Comparison of ENCODE assay signal across 20 cellular contexts in genomic region chr4:110616162-110617062, GRCh38. TPM values are rescaled to one million over a fixed set of nuclear protein-coding genes. Genes with fewer than 3 reads are reported as not detected.
DNase-seq lines count a peak whose midpoint lies in the region; ATAC-seq and TF ChIP-seq lines count a peak whose summit lies in the region.
"Had no signal": no experiment of that assay in that cellular context is flagged by ENCODE, and none has a peak within 500 bp of the region (broad histone marks: within the 10 kb centered on the region; RNA-seq: fewer than 3 reads in every experiment).

No MANE protein-coding gene starts in this region.

- H4K20me1 ChIP-seq in smooth muscle cell (ENCODE audit: low read depth) = peaks cover 40% of the 10 kb centered on the region

- peak overlapping the region; percentile 98 for H3K4me2 ChIP-seq in smooth muscle cell
- H3K4me2 ChIP-seq: BLaER1 treated with 17β-estradiol and CSF1 and Interleukin-3, amounts not matched to agents 10 nM and 100 nM had no signal

- H3K27ac ChIP-seq in iPS-20b (ENCODE audit: low read length) (no peak overlapping the region), smooth muscle cell (ENCODE audit: low read depth) (peak overlapping the region; percentile 95)
- H3K27ac ChIP-seq: BLaER1 treated with 17β-estradiol and CSF1 and Interleukin-3, amounts not matched to agents 10 nM and 100 nM; dorsolateral prefrontal cortex; prostate gland; upper lobe of left lung had no signal

- H3K9ac ChIP-seq in iPS-20b (ENCODE audit: low read depth, low read length) (peak overlapping the region; percentile 2; the same call in 1 of the 2 replicates), smooth muscle cell (ENCODE audit: low read depth) (peak overlapping the region; percentile 89)
- H3K9ac ChIP-seq: BLaER1 treated with 17β-estradiol and CSF1 and Interleukin-3, amounts not matched to agents 10 nM and 100 nM had no signal

- H3K79me2 ChIP-seq in smooth muscle cell (ENCODE audit: low read depth) = peaks cover 94% of the 10 kb centered on the region

- H3K36me3 ChIP-seq in iPS-20b (ENCODE audit: insufficient read depth, low read depth, low read length) = no peaks in the 10 kb centered on the region
- H3K36me3 ChIP-seq in smooth muscle cell (ENCODE audit: low read depth) = no peaks in the 10 kb centered on the region
- H3K36me3 ChIP-seq: BLaER1 treated with 17β-estradiol and CSF1 and Interleukin-3, amounts not matched to agents 10 nM and 100 nM; prostate gland; upper lobe of left lung had no signal

- TF ChIP-seq CTCF in activated CD8-positive, alpha-beta T cell treated with anti-CD3 and anti-CD28 coated beads for 36 hours (IDR thresholded peaks at IDR 0.05) = no peak
- no peak for TF ChIP-seq CTCF in brain (conservative IDR thresholded peaks at IDR 0.05)
- TF ChIP-seq CTCF in smooth muscle cell (IDR thresholded peaks at IDR 0.05; ENCODE audit: borderline replicate concordance, insufficient read depth, poor library complexity, severe bottlenecking) = no peak

- H3K4me1 Mint-ChIP-seq in activated CD8-positive, alpha-beta T cell treated with anti-CD3 and anti-CD28 coated beads, Interleukin-2, amount 10 ng/mL, durations not matched to agents 7 days and 5 days (ENCODE audit: low read depth) = peaks cover 1% of the 10 kb centered on the region
- H3K4me1 Mint-ChIP-seq in activated CD8-positive, alpha-beta T cell treated with anti-CD3 and anti-CD28 coated beads for 36 hours (ENCODE audit: low read depth) = peaks cover 27% of the 10 kb centered on the region
- peaks cover 57% of the 10 kb centered on the region for H3K4me1 Mint-ChIP-seq in brain

- peak overlapping the region; percentile 28 for H3K4me3 Mint-ChIP-seq in activated CD8-positive, alpha-beta T cell treated with anti-CD3 and anti-CD28 coated beads, Interleukin-2, amount 10 ng/mL, durations not matched to agents 7 days and 5 days
- H3K4me3 Mint-ChIP-seq in activated CD8-positive, alpha-beta T cell treated with anti-CD3 and anti-CD28 coated beads for 36 hours = no peak overlapping the region
- H3K4me3 Mint-ChIP-seq in brain = peak overlapping the region in 3 of 5 experiments; percentile 71 to 83 (median 73)
- H3K4me3 Mint-ChIP-seq: activated T-helper 1 cell treated with anti-CD3 and anti-CD28 coated beads, Interleukin-12 subunit alpha, Interleukin-12 subunit beta, Interleukin-2, Interleukin-4 antibody, amounts not matched to agents 30 ng/mL and 10 ng/mL and 1 ng/mL, durations not matched to agents 14 hours and 24 hours and 36 hours had no signal

- CTCF ChIA-PET in activated CD8-positive, alpha-beta T cell treated with anti-CD3 and anti-CD28 coated beads, Interleukin-2, amount 10 ng/mL, durations not matched to agents 7 days and 5 days (lab: Charles Lee) = interaction anchor here (0.9 kb wide), 1 partner anchor 8 kb away, joined by 3 read pairs; no protein-coding TSS in a partner anchor
- CTCF ChIA-PET in activated CD8-positive, alpha-beta T cell treated with anti-CD3 and anti-CD28 coated beads for 36 hours (lab: Charles Lee) = no interaction called here

- H3F3A ChIP-seq in smooth muscle cell (ENCODE audit: low read depth) = peaks cover 30% of the 10 kb centered on the region

- H3K4me3 ChIP-seq in iPS-20b (ENCODE audit: low read length) (peak overlapping the region; percentile 68), smooth muscle cell (peak overlapping the region; percentile 65)
- H3K4me3 ChIP-seq: BLaER1 treated with 17β-estradiol and CSF1 and Interleukin-3, amounts not matched to agents 10 nM and 100 nM; dorsolateral prefrontal cortex; prostate gland; upper lobe of left lung had no signal

- no peak for ATAC-seq in activated CD8-positive, alpha-beta T cell treated with anti-CD3 and anti-CD28 coated beads, Interleukin-2, amount 10 ng/mL, durations not matched to agents 7 days and 5 days
- ATAC-seq in activated CD8-positive, alpha-beta T cell treated with anti-CD3 and anti-CD28 coated beads for 36 hours = no peak
- ATAC-seq in GM21717 (IDR thresholded peaks at IDR 0.05; ENCODE audit: unreplicated experiment) (no peak), HG02938 (IDR thresholded peaks at IDR 0.05; ENCODE audit: unreplicated experiment) (no peak)
- ATAC-seq: HCT116; left ventricle myocardium superior; stimulated activated naive CD8-positive, alpha-beta T cell treated with anti-CD3 and anti-CD28 coated beads, Interleukin-15, amount 100 ng/mL, for 72 hours had no signal

- H3K9me3 ChIP-seq in iPS-20b (ENCODE audit: insufficient read depth, low read depth, low read length) (no peaks in the 10 kb centered on the region), smooth muscle cell (replicated peaks; ENCODE audit: low read depth) (no peaks in the 10 kb centered on the region)
- H3K9me3 ChIP-seq: prostate gland, upper lobe of left lung had no signal

- intact Hi-C loops in activated CD8-positive, alpha-beta T cell treated with anti-CD3 and anti-CD28 coated beads for 36 hours (cut with micrococcal nuclease) = no loop called here

- POLR2A ChIA-PET in activated CD8-positive, alpha-beta T cell treated with anti-CD3 and anti-CD28 coated beads, Interleukin-2, amount 10 ng/mL, durations not matched to agents 7 days and 5 days (lab: Charles Lee) = no interaction called here
- POLR2A ChIA-PET in activated CD8-positive, alpha-beta T cell treated with anti-CD3 and anti-CD28 coated beads for 36 hours (lab: Charles Lee) = interaction anchor here (0.6 kb wide), 1 partner anchor 968 kb away, joined by 3 read pairs; no protein-coding TSS in a partner anchor

- peaks cover 100% of the 10 kb centered on the region for H3K27me3 ChIP-seq in iPS-20b (ENCODE audit: insufficient read depth, low read length)
- H3K27me3 ChIP-seq in smooth muscle cell (ENCODE audit: low read depth) = no peaks in the 10 kb centered on the region

- DNase-seq in activated CD8-positive, alpha-beta T cell treated with anti-CD3 and anti-CD28 coated beads, Interleukin-2, amount 10 ng/mL, durations not matched to agents 7 days and 5 days = no peak
- DNase-seq in activated CD8-positive, alpha-beta T cell treated with anti-CD3 and anti-CD28 coated beads for 36 hours = no peak
- DNase-seq in smooth muscle cell (lab: John Stamatoyannopoulos, UW; ENCODE audit: unreplicated experiment) = no peak
- DNase-seq in NCI-H1436 treated with DMSO at 0.1 percent for 48 hours (lab: John Stamatoyannopoulos, UW) = no peak
- DNase-seq: DMS 273 treated with DMSO at 0.1 percent for 48 hours; dorsolateral prefrontal cortex; hippocampal formation; left ventricle myocardium superior; NCI-H1694 treated with DMSO at 0.1 percent for 48 hours; NCI-H446; stimulated activated naive CD8-positive, alpha-beta T cell treated with anti-CD3 and anti-CD28 coated beads, Interleukin-15, amount 100 ng/mL, for 72 hours; upper lobe of left lung had no signal

- H3K4me1 ChIP-seq in iPS-20b (ENCODE audit: insufficient read depth, low read length) (peaks cover 30% of the 10 kb centered on the region; the same call in 1 of the 2 replicates), smooth muscle cell (ENCODE audit: low read depth) (peaks cover 41% of the 10 kb centered on the region)
- H3K4me1 ChIP-seq: BLaER1 treated with 17β-estradiol and CSF1 and Interleukin-3, amounts not matched to agents 10 nM and 100 nM; prostate gland had no signal

- no peak overlapping the region for H3K27ac Mint-ChIP-seq in activated CD8-positive, alpha-beta T cell treated with anti-CD3 and anti-CD28 coated beads, Interleukin-2, amount 10 ng/mL, durations not matched to agents 7 days and 5 days
- no peak overlapping the region for H3K27ac Mint-ChIP-seq in activated CD8-positive, alpha-beta T cell treated with anti-CD3 and anti-CD28 coated beads for 36 hours
- peak overlapping the region in 3 of 5 experiments; percentile 74 to 91 (median 75) for H3K27ac Mint-ChIP-seq in brain
- H3K27ac Mint-ChIP-seq: activated T-helper 1 cell treated with anti-CD3 and anti-CD28 coated beads, Interleukin-12 subunit alpha, Interleukin-12 subunit beta, Interleukin-2, Interleukin-4 antibody, amounts not matched to agents 30 ng/mL and 10 ng/mL and 1 ng/mL, durations not matched to agents 14 hours and 24 hours and 36 hours; stimulated activated naive CD8-positive, alpha-beta T cell treated with anti-CD3 and anti-CD28 coated beads, Interleukin-15, amount 100 ng/mL, for 72 hours had no signal

- H3K9me3 Mint-ChIP-seq in activated CD8-positive, alpha-beta T cell treated with anti-CD3 and anti-CD28 coated beads, Interleukin-2, amount 10 ng/mL, durations not matched to agents 7 days and 5 days (ENCODE audit: insufficient read depth) = peaks cover 12% of the 10 kb centered on the region
- H3K9me3 Mint-ChIP-seq in activated CD8-positive, alpha-beta T cell treated with anti-CD3 and anti-CD28 coated beads for 36 hours = no peaks in the 10 kb centered on the region
- H3K9me3 Mint-ChIP-seq in brain = peaks cover 0 to 9% (median 0%) of the 10 kb centered on the region in 5 experiments

- H3K27me3 Mint-ChIP-seq in activated CD8-positive, alpha-beta T cell treated with anti-CD3 and anti-CD28 coated beads, Interleukin-2, amount 10 ng/mL, durations not matched to agents 7 days and 5 days (ENCODE audit: low read depth) = peaks cover 87% of the 10 kb centered on the region
- H3K27me3 Mint-ChIP-seq in activated CD8-positive, alpha-beta T cell treated with anti-CD3 and anti-CD28 coated beads for 36 hours = peaks cover 89% of the 10 kb centered on the region
- H3K27me3 Mint-ChIP-seq in brain = peaks cover 100% of the 10 kb centered on the region

- WGBS in smooth muscle cell (ENCODE audit: low lambda C conversion rate) = 2% methylated on average over 17 of the region's 17 CpGs

- H2AFZ ChIP-seq in smooth muscle cell (ENCODE audit: low read depth) = peak overlapping the region; percentile 74

- peaks cover 22% of the 10 kb centered on the region for H3K36me3 Mint-ChIP-seq in activated CD8-positive, alpha-beta T cell treated with anti-CD3 and anti-CD28 coated beads, Interleukin-2, amount 10 ng/mL, durations not matched to agents 7 days and 5 days (ENCODE audit: low read depth)
- H3K36me3 Mint-ChIP-seq in activated CD8-positive, alpha-beta T cell treated with anti-CD3 and anti-CD28 coated beads for 36 hours (ENCODE audit: low read depth) = peaks cover 3% of the 10 kb centered on the region
- peaks cover 19% of the 10 kb centered on the region for H3K36me3 Mint-ChIP-seq in brain

RNA-seq across cellular contexts. Expression of gene PITX2, which starts 6.5 kb away (rescaled TPM):
- not detected for total RNA-seq in activated CD8-positive, alpha-beta T cell treated with anti-CD3 and anti-CD28 coated beads, Interleukin-2, amount 10 ng/mL, durations not matched to agents 7 days and 5 days
- not detected for total RNA-seq in activated CD8-positive, alpha-beta T cell treated with anti-CD3 and anti-CD28 coated beads for 36 hours
- polyA plus RNA-seq in brain (ENCODE audit: insufficient read depth, low read depth, low replicate concordance) (not detected), smooth muscle cell (382 and 543 TPM in 2 replicates)
- 269 and 289 TPM in 2 replicates for total RNA-seq in smooth muscle cell
- total RNA-seq: activated T-helper 1 cell treated with anti-CD3 and anti-CD28 coated beads, Interleukin-12 subunit alpha, Interleukin-12 subunit beta, Interleukin-2, Interleukin-4 antibody, amounts not matched to agents 30 ng/mL and 10 ng/mL and 1 ng/mL, durations not matched to agents 14 hours and 24 hours and 36 hours; dorsolateral prefrontal cortex had no signal

Comparison
In these comparisons a context has a peak if more than half of its experiments do, and no peak if none do; other contexts are left out.
1. H3K27ac Mint-ChIP-seq: peak in brain (3 of 5); none in activated CD8-positive, alpha-beta T cell treated with anti-CD3 and anti-CD28 coated beads, Interleukin-2, amount 10 ng/mL, durations not matched to agents 7 days and 5 days (single experiment) and activated CD8-positive, alpha-beta T cell treated with anti-CD3 and anti-CD28 coated beads for 36 hours (single experiment).
2. RNA of gene PITX2, which starts 6.5 kb away (total RNA-seq): 269 to 289 TPM in smooth muscle cell; not detected in activated CD8-positive, alpha-beta T cell treated with anti-CD3 and anti-CD28 coated beads for 36 hours and not detected in activated CD8-positive, alpha-beta T cell treated with anti-CD3 and anti-CD28 coated beads, Interleukin-2, amount 10 ng/mL, durations not matched to agents 7 days and 5 days; every median in the first group is over 100 times any median in the second.